Comparison of ENCODE assay signal across 1 cellular context in genomic region chr10:122669842-122670241, GRCh38.
TF ChIP-seq lines count a peak whose summit lies in the region.

No MANE protein-coding gene starts in this region.

TF ChIP-seq in A549, 52 proteins besides CTCF, POLR2A, EP300 and RAD21 (continued from another document):
- TF ChIP-seq, protein P1, sequence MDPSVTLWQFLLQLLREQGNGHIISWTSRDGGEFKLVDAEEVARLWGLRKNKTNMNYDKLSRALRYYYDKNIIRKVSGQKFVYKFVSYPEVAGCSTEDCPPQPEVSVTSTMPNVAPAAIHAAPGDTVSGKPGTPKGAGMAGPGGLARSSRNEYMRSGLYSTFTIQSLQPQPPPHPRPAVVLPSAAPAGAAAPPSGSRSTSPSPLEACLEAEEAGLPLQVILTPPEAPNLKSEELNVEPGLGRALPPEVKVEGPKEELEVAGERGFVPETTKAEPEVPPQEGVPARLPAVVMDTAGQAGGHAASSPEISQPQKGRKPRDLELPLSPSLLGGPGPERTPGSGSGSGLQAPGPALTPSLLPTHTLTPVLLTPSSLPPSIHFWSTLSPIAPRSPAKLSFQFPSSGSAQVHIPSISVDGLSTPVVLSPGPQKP (IDR thresholded peaks at IDR 0.05; ENCODE audit: low read depth, low read length): no peak
- TF ChIP-seq MAFK (IDR thresholded peaks at IDR 0.05; ENCODE audit: partially characterized antibody) (peak; percentile 66), NR3C1 (IDR thresholded peaks at IDR 0.05) (no peak)
